ENCODE assay signal across 8 cellular contexts in genomic region chr18:62339106-62339988, GRCh38. TPM values are rescaled to one million over a fixed set of nuclear protein-coding genes. Genes with fewer than 3 reads are reported as not detected.
DNase-seq lines count a peak whose midpoint lies in the region; TF ChIP-seq lines count a peak whose summit lies in the region.

No MANE protein-coding gene starts in this region.

- H3K36me3 Mint-ChIP-seq in mesothelial cell of epicardium, result no peaks in the 10 kb centered on the region

- no peak for TF ChIP-seq CTCF in choroid plexus epithelial cell (conservative IDR thresholded peaks at IDR 0.05; ENCODE audit: low read depth, low read length)
- no peak for TF ChIP-seq CTCF in mesothelial cell of epicardium (IDR thresholded peaks at IDR 0.05; ENCODE audit: unreplicated experiment)

- H3K4me1 Mint-ChIP-seq in mesothelial cell of epicardium, result peaks cover 10% of the 10 kb centered on the region

- peaks cover 34% of the 10 kb centered on the region for H3K27me3 Mint-ChIP-seq in mesothelial cell of epicardium (ENCODE audit: low read depth)

- H3K9me3 Mint-ChIP-seq in mesothelial cell of epicardium, result no peaks in the 10 kb centered on the region

- no peak overlapping the region for H3K4me3 ChIP-seq in choroid plexus epithelial cell (ENCODE audit: low read depth, low read length)

- DNase-seq in activated T-cell treated with anti-CD3 and anti-CD28 coated beads for 24 hours (ENCODE audit: low read depth) (peak; percentile 7), NOMO-1 treated with DMSO at 0.1 percent for 48 hours (lab: John Stamatoyannopoulos, UW; ENCODE audit: unreplicated experiment) (peak; percentile 71), choroid plexus epithelial cell (ENCODE audit: low read depth) (peak; percentile 68), putamen (ENCODE audit: low spot score) (peak; percentile 33), ecto neural progenitor cell (ENCODE audit: low spot score) (no peak), DMS53 treated with DMSO at 0.1 percent for 48 hours (lab: John Stamatoyannopoulos, UW; ENCODE audit: unreplicated experiment) (no peak), mesothelial cell of epicardium (ENCODE audit: low spot score in 2 of 2, unreplicated experiment in 2 of 2) (no peak)
- no peak for DNase-seq in activated T-cell treated with anti-CD3 and anti-CD28 coated beads, Interleukin-2, amount 50 U/mL, for 1 hour

- no peak overlapping the region for H3K4me3 Mint-ChIP-seq in mesothelial cell of epicardium

- no peak overlapping the region for H3K27ac Mint-ChIP-seq in mesothelial cell of epicardium

RNA-seq across cellular contexts. Expression of gene TNFRSF11A, which starts 14.2 kb away (rescaled TPM):
- total RNA-seq in mesothelial cell of epicardium, result 0.38 to 0.89 TPM (median 0.83 TPM) in 3 replicates

Comparison
In these comparisons a context has a peak if more than half of its experiments do, and no peak if none do; other contexts are left out.
1. DNase-seq: peak in activated T-cell treated with anti-CD3 and anti-CD28 coated beads for 24 hours (single experiment), NOMO-1 treated with DMSO at 0.1 percent for 48 hours (single experiment), choroid plexus epithelial cell (single experiment) and putamen (single experiment); none in activated T-cell treated with anti-CD3 and anti-CD28 coated beads, Interleukin-2, amount 50 U/mL, for 1 hour (single experiment), ecto neural progenitor cell (single experiment), DMS53 treated with DMSO at 0.1 percent for 48 hours (single experiment) and mesothelial cell of epicardium (0 of 2).